In the genomic region with DNA sequence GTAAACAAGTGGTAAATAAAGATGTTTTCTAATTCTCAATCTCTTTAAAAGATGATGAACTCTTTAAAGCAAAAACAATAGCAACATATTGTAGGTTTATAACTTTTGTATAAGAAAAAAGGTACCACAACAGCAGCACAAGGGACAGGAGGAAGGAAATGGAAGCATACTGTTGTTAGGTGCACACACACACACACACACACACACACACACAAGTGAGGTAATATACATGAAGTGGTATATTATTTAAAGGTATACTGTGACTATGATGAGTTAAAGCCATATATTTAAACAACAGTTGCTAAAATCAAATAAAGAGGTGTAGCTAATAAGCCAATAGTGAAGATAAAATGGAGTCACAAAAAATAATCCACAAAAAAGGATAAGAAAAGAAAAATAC, we compare ENCODE assay signal across 1 cellular context.
TF ChIP-seq lines count a peak whose summit lies in the region.

No MANE protein-coding gene starts in this region.

TF ChIP-seq in HEK293, 187 proteins besides CTCF, POLR2A, EP300 and RAD21:
- TF ChIP-seq ZSCAN4 (tag by site-specific recombination; IDR thresholded peaks at IDR 0.05) = peak; percentile 68
- TF ChIP-seq ZNF223 (tag by site-specific recombination; IDR thresholded peaks at IDR 0.05) = no peak
